Comparison of ENCODE assay signal across 13 cellular contexts in the genomic region with DNA sequence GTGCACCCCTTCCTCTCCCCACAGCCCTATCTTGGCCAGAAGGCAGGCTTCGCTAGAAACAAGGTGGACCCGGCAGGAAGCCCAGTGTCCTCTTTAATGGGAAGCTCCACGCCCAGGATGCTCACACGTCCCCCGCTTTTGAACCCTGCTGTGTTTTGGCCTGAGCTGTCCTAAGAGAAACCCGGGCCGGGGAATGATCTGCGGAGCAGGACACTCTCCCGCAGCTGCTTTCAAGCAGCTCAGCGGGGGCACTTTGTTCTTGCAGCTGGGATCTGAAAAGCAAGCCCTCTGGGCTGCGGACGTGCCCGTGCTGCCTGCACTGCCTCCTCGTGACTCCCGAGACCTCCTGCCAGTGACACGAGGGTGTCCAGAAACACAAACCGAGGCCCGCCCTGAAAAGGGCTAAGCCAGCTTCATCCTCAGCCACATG. TPM values are rescaled to one million over a fixed set of nuclear protein-coding genes. Genes with fewer than 3 reads are reported as not detected.
DNase-seq lines count a peak whose midpoint lies in the region; ATAC-seq and TF ChIP-seq lines count a peak whose summit lies in the region.
"Had no signal": no experiment of that assay in that cellular context is flagged by ENCODE, and none has a peak within 500 bp of the region (broad histone marks: within the 10 kb centered on the region; RNA-seq: fewer than 3 reads in every experiment).

No MANE protein-coding gene starts in this region.

- no peak overlapping the region for H4K8ac ChIP-seq in H9 (replicated peaks; ENCODE audit: insufficient read length, low read depth, low read length)

- no peak overlapping the region for H3T11ph ChIP-seq in H9 (ENCODE audit: low read length)

- H2AK5ac ChIP-seq in H9 (ENCODE audit: insufficient read length, low read length) = no peak overlapping the region

- no peak overlapping the region for H4K91ac ChIP-seq in H9 (ENCODE audit: insufficient read length, low read depth, low read length)

- in situ Hi-C loops in Panc1 (cut with HindIII; ENCODE audit: low pct_unique_long_range_greater_than_20kb, low sequenced_read_pairs) = no loop called here

- H2BK15ac ChIP-seq in H9 (ENCODE audit: low read depth, low read length) = no peak overlapping the region

- H4K20me1 ChIP-seq in H9 (ENCODE audit: control insufficient read depth, insufficient read depth, insufficient read length) = no peaks in the 10 kb centered on the region

- no peak overlapping the region for H3K14ac ChIP-seq in H9 (ENCODE audit: insufficient read depth, low read length)

- H3K27ac Mint-ChIP-seq in H9 = peak overlapping the region; percentile 52 to 65 (median 53); a peak in 2 of 7 replicates
- H3K27ac Mint-ChIP-seq in osteocyte (ENCODE audit: unreplicated experiment) = peak overlapping the region; percentile 54
- H3K27ac Mint-ChIP-seq: activated CD4-positive, alpha-beta memory T cell treated with anti-CD3 and anti-CD28 coated beads, Interleukin-2, amount 10 ng/mL, durations not matched to agents 7 days and 5 days; progenitor cell of endocrine pancreas had no signal

- intact Hi-C loops in Panc1 (cut with micrococcal nuclease; ENCODE audit: unreplicated experiment) = no loop called here

- H3K79me2 ChIP-seq in H9 (ENCODE audit: insufficient read depth, low read length) = peaks cover 2% of the 10 kb centered on the region; the same call in 1 of the 2 replicates

- no peak overlapping the region for H2BK5ac ChIP-seq in H9 (ENCODE audit: insufficient read length, low read length)

- H3K4me1 Mint-ChIP-seq in H9 (peaks cover 40 to 41% of the 10 kb centered on the region in 2 experiments), osteocyte (ENCODE audit: unreplicated experiment) (peaks cover 69% of the 10 kb centered on the region)
- H3K4me1 Mint-ChIP-seq: activated CD4-positive, alpha-beta memory T cell treated with anti-CD3 and anti-CD28 coated beads, Interleukin-2, amount 10 ng/mL, durations not matched to agents 7 days and 5 days had no signal

- H3K4me3 ChIP-seq in Panc1 (ENCODE audit: low read depth in 2 of 2, low read length in 2 of 2) (no peak overlapping the region), cardiac muscle cell (no peak overlapping the region)
- H3K4me3 ChIP-seq: SJSA1 had no signal

- no TSS peak for BruUV-seq in Panc1 (replicated peaks; lab: Mats Ljungman, UMichigan)

- H3K4me1 ChIP-seq in H9 (ENCODE audit: insufficient read depth, low read length) (peaks cover 5% of the 10 kb centered on the region), Panc1 (ENCODE audit: control insufficient read depth, insufficient read depth, low read length) (peaks cover 65% of the 10 kb centered on the region), cardiac muscle cell (ENCODE audit: low read depth) (peaks cover 4% of the 10 kb centered on the region)

- H3K36me3 Mint-ChIP-seq in H9 (ENCODE audit: insufficient read depth in 1 of 3, low read depth in 3 of 3) (peaks cover 0 to 14% (median 0%) of the 10 kb centered on the region in 3 experiments; a peak in 5 of 7 replicates), osteocyte (ENCODE audit: unreplicated experiment) (no peaks in the 10 kb centered on the region)

- H3K9me3 ChIP-seq in H9 (ENCODE audit: control insufficient read depth, low read depth, low read length) (no peaks in the 10 kb centered on the region), Panc1 (ENCODE audit: control insufficient read depth, insufficient read depth, low read depth, low read length) (no peaks in the 10 kb centered on the region), cardiac muscle cell (ENCODE audit: low read depth) (no peaks in the 10 kb centered on the region)

- H2BK20ac ChIP-seq in H9 (ENCODE audit: low read depth, low read length, poor library complexity, severe bottlenecking) = no peak overlapping the region

- no peak overlapping the region for H3K18ac ChIP-seq in H9 (ENCODE audit: insufficient read length, low read depth, low read length)

- H2AFZ ChIP-seq in H9 (ENCODE audit: low read length) = no peak overlapping the region

- H3K27me3 Mint-ChIP-seq in H9 (ENCODE audit: low read depth) = peaks cover 19% of the 10 kb centered on the region
- no peaks in the 10 kb centered on the region for H3K27me3 Mint-ChIP-seq in osteocyte (ENCODE audit: unreplicated experiment)
- H3K27me3 Mint-ChIP-seq: activated CD4-positive, alpha-beta memory T cell treated with anti-CD3 and anti-CD28 coated beads, Interleukin-2, amount 10 ng/mL, durations not matched to agents 7 days and 5 days had no signal

- POLR2A ChIA-PET in Panc1 (lab: Charles Lee) = no interaction called here

- no peak overlapping the region for H3K9ac ChIP-seq in H9 (ENCODE audit: extremely low read depth, insufficient read length, low read length)

- no peak overlapping the region for H2BK120ac ChIP-seq in H9 (ENCODE audit: low read depth, low read length, poor library complexity, severe bottlenecking)

- H3K56ac ChIP-seq in H9 (ENCODE audit: insufficient read length, low read depth, low read length) = no peak overlapping the region

- peaks cover 3% of the 10 kb centered on the region for H3K79me1 ChIP-seq in H9 (ENCODE audit: insufficient read depth, low read depth, low read length, poor library complexity, severe bottlenecking)

- H3K27ac ChIP-seq in H9 (ENCODE audit: insufficient read length, low read depth, low read length) = no peak overlapping the region
- peak overlapping the region; percentile 69 for H3K27ac ChIP-seq in Panc1 (ENCODE audit: low read length)
- no peak overlapping the region for H3K27ac ChIP-seq in cardiac muscle cell
- H3K27ac ChIP-seq: C4-2B, SJSA1 had no signal

- no peaks in the 10 kb centered on the region for H3K23me2 ChIP-seq in H9 (ENCODE audit: insufficient read length, low read depth, low read length, poor library complexity, severe bottlenecking)

- peak; percentile 94 for DNase-seq in H9
- DNase-seq in Panc1 (ENCODE audit: low read depth, low spot score) = no peak
- DNase-seq in cardiac muscle cell (ENCODE audit: low read depth in 1 of 2, low spot score in 1 of 2) = peak; percentile 9 to 29
- peak; percentile 88 for DNase-seq in osteocyte (ENCODE audit: extremely low spot score, unreplicated experiment)
- no peak for DNase-seq in activated naive CD4-positive, alpha-beta T cell (lab: John Stamatoyannopoulos, UW)
- DNase-seq: activated CD4-positive, alpha-beta memory T cell treated with anti-CD3 and anti-CD28 coated beads, Interleukin-2, amount 10 ng/mL, durations not matched to agents 7 days and 5 days; NCI-H2171 had no signal

- H4K5ac ChIP-seq in H9 (ENCODE audit: insufficient read length, low read depth, low read length) = no peak overlapping the region

- no peak overlapping the region for H3K4me2 ChIP-seq in H9 (ENCODE audit: insufficient read depth, insufficient read length, low read length)

- CTCF ChIA-PET in Panc1 (lab: Charles Lee) = no interaction called here

- H3K23ac ChIP-seq in H9 (ENCODE audit: insufficient read length, low read depth, low read length) = no peak overlapping the region

- H3K9me3 Mint-ChIP-seq in H9 (peaks cover 0 to 4% of the 10 kb centered on the region in 2 experiments; a peak in 1 of 5 replicates), osteocyte (ENCODE audit: unreplicated experiment) (no peaks in the 10 kb centered on the region)
- H3K9me3 Mint-ChIP-seq: activated CD4-positive, alpha-beta memory T cell treated with anti-CD3 and anti-CD28 coated beads, Interleukin-2, amount 10 ng/mL, durations not matched to agents 7 days and 5 days had no signal

- WGBS in H9 (ENCODE audit: extremely low coverage, insufficient read length, low lambda C conversion rate) = no CpG with 5 or more reads among the region's 18 CpGs

- H2BK12ac ChIP-seq in H9 (ENCODE audit: insufficient read length, low read depth, low read length) = no peak overlapping the region

- H3K36me3 ChIP-seq in Panc1 (ENCODE audit: control insufficient read depth, insufficient read depth, low read length) (no peaks in the 10 kb centered on the region), cardiac muscle cell (no peaks in the 10 kb centered on the region)
- H3K36me3 ChIP-seq: SJSA1 had no signal

- ATAC-seq in Panc1 = no peak
- no peak for ATAC-seq in GM18870 (IDR thresholded peaks at IDR 0.05; ENCODE audit: unreplicated experiment)
- ATAC-seq in HG02973 (IDR thresholded peaks at IDR 0.05; ENCODE audit: unreplicated experiment) = no peak
- ATAC-seq in GM21528 (IDR thresholded peaks at IDR 0.05; ENCODE audit: low FRiP score, unreplicated experiment) = no peak

- H3K4me3 Mint-ChIP-seq in H9 (peak overlapping the region in 1 of 2 experiments; percentile 56; a peak in 2 of 5 replicates), osteocyte (ENCODE audit: unreplicated experiment) (no peak overlapping the region)
- H3K4me3 Mint-ChIP-seq: activated CD4-positive, alpha-beta memory T cell treated with anti-CD3 and anti-CD28 coated beads, Interleukin-2, amount 10 ng/mL, durations not matched to agents 7 days and 5 days had no signal

- peak; percentile 19; the same call in 1 of the 3 replicates for TF ChIP-seq CTCF in H9 (conservative IDR thresholded peaks at IDR 0.05)
- TF ChIP-seq CTCF in Panc1 (IDR thresholded peaks at IDR 0.05) = no peak
- no peak for TF ChIP-seq CTCF in cardiac muscle cell (IDR thresholded peaks at IDR 0.05; ENCODE audit: low read depth, low read length)
- no peak for TF ChIP-seq CTCF in osteocyte (IDR thresholded peaks at IDR 0.05)

- H3K4ac ChIP-seq in H9 (ENCODE audit: low read depth, low read length) = no peak overlapping the region

- no peaks in the 10 kb centered on the region for H3K27me3 ChIP-seq in H9 (ENCODE audit: insufficient read depth, low read length)
- no peaks in the 10 kb centered on the region for H3K27me3 ChIP-seq in Panc1 (ENCODE audit: control insufficient read depth, insufficient read depth, low read length)
- H3K27me3 ChIP-seq in cardiac muscle cell = no peaks in the 10 kb centered on the region
- H3K27me3 ChIP-seq: SJSA1 had no signal

RNA-seq across cellular contexts. Expression of a gene that starts 30.0 kb away (rescaled TPM):
- total RNA-seq in H9 (2021) = 31.3 and 31.7 TPM in 2 replicates
- total RNA-seq in Panc1 (2021; ENCODE audit: unreplicated experiment) = 359 TPM
- polyA plus RNA-seq in Panc1 (2012; ENCODE audit: insufficient read length) = 1,007 TPM
- total RNA-seq in cardiac muscle cell = 37.7 and 37.9 TPM in 2 replicates
- polyA plus RNA-seq in cardiac muscle cell = 42.5 and 46.3 TPM in 2 replicates
- 27.1 and 28.2 TPM in 2 replicates for total RNA-seq in osteocyte

Comparison
In these comparisons a context has a peak if more than half of its experiments do, and no peak if none do; other contexts are left out.
1. DNase-seq: peak in H9 (single experiment), cardiac muscle cell (2 of 2) and osteocyte (single experiment); none in Panc1 (single experiment) and activated naive CD4-positive, alpha-beta T cell (0 of 4).